8 cellular contexts compared by ENCODE assay signal in genomic region chr7:5677538-5678294, GRCh38.
DNase-seq lines count a peak whose midpoint lies in the region; ATAC-seq, FAIRE-seq and TF ChIP-seq lines count a peak whose summit lies in the region.

No MANE protein-coding gene starts in this region.

- TF ChIP-seq POLR2A in HCT116 (IDR thresholded peaks at IDR 0.05; ENCODE audit: borderline replicate concordance, extremely low read depth, insufficient read depth, insufficient read length): no peak

- no peaks in the 10 kb centered on the region for H3K9me3 ChIP-seq in HCT116 (ENCODE audit: control insufficient read depth in 1 of 2, insufficient read depth in 1 of 2, low read depth in 1 of 2, low read length in 2 of 2)
- no peaks in the 10 kb centered on the region for H3K9me3 ChIP-seq in Panc1 (ENCODE audit: control insufficient read depth, insufficient read depth, low read depth, low read length)
- no peaks in the 10 kb centered on the region for H3K9me3 ChIP-seq in astrocyte (ENCODE audit: insufficient read depth, low read depth, low read length)
- H3K9me3 ChIP-seq in right cardiac atrium (ENCODE audit: control insufficient read depth, low read length): no peaks in the 10 kb centered on the region

- H3K27ac Mint-ChIP-seq in astrocyte (ENCODE audit: unreplicated experiment): peak overlapping the region; percentile 83

- FAIRE-seq in astrocyte (lab: Jason Lieb, UNC): peak; percentile 29

- RAD21 ChIA-PET in HCT116 (lab: Charles Lee; ENCODE audit: low non-redundant PET in 1 of 2, low total read pairs in 2 of 2, uncharacterized antibody in 2 of 2, unreplicated experiment in 2 of 2): interaction anchor here (0.5 to 0.8 kb wide), 2 partner anchors 18 to 437 kb away, joined by 4 to 8 read pairs; no protein-coding TSS in a partner anchor

- no peaks in the 10 kb centered on the region for H3K27me3 Mint-ChIP-seq in astrocyte (ENCODE audit: low read depth, unreplicated experiment)

- in situ Hi-C loops in Panc1 (cut with HindIII; ENCODE audit: low pct_unique_long_range_greater_than_20kb, low sequenced_read_pairs): loop anchor here (25.0 kb wide), 1 partner anchor 135 kb away; no protein-coding TSS in a partner anchor

- POLR2A ChIA-PET in HCT116 (lab: Charles Lee): interaction anchor here (0.6 to 1.0 kb wide), 2 partner anchors 152 to 437 kb away, joined by 3 read pairs; no protein-coding TSS in a partner anchor
- POLR2A ChIA-PET in Panc1 (lab: Charles Lee): interaction anchor here (0.5 to 1.1 kb wide), 2 partner anchors 30 to 76 kb away, joined by 5 to 9 read pairs; no protein-coding TSS in a partner anchor

- H3K4me1 Mint-ChIP-seq in astrocyte (ENCODE audit: low read depth, unreplicated experiment): peaks cover 33% of the 10 kb centered on the region

- H3K4me2 ChIP-seq in HCT116 (ENCODE audit: low read length) (no peak overlapping the region), astrocyte (ENCODE audit: low read length) (peak overlapping the region; percentile 50)

- H3K79me2 ChIP-seq in HCT116 (ENCODE audit: insufficient read depth, low read length): peaks cover 20% of the 10 kb centered on the region; the same call in 1 of the 2 replicates
- peaks cover 40% of the 10 kb centered on the region for H3K79me2 ChIP-seq in astrocyte (ENCODE audit: insufficient read depth, low read length)

- H2AFZ ChIP-seq in HCT116 (ENCODE audit: low read depth, low read length, poor library complexity, severe bottlenecking) (no peak overlapping the region), astrocyte (ENCODE audit: low read depth, low read length) (no peak overlapping the region)

- H3K36me3 Mint-ChIP-seq in astrocyte (ENCODE audit: low read depth, unreplicated experiment): peaks cover 12% of the 10 kb centered on the region

- H3K27me3 ChIP-seq in HCT116 (ENCODE audit: insufficient read depth, low read length) (no peaks in the 10 kb centered on the region), Panc1 (ENCODE audit: control insufficient read depth, insufficient read depth, low read length) (no peaks in the 10 kb centered on the region), astrocyte (ENCODE audit: insufficient read depth, low read length) (no peaks in the 10 kb centered on the region), right cardiac atrium (ENCODE audit: control insufficient read depth, insufficient read depth) (no peaks in the 10 kb centered on the region)

- H3K4me3 ChIP-seq in HCT116 (replicated peaks in 1 of 2; ENCODE audit: low read depth in 1 of 2, low read length in 2 of 2) (no peak overlapping the region), Panc1 (ENCODE audit: low read depth in 2 of 2, low read length in 2 of 2) (no peak overlapping the region), astrocyte (ENCODE audit: insufficient read depth, low read depth, low read length) (no peak overlapping the region), right cardiac atrium (ENCODE audit: low read length) (no peak overlapping the region)

- peak; percentile 83 for TF ChIP-seq RAD21 in HCT116 (IDR thresholded peaks at IDR 0.05; ENCODE audit: low read depth)

- H3K36me3 ChIP-seq in HCT116 (ENCODE audit: control insufficient read depth in 1 of 2, insufficient read depth in 2 of 2, low read length in 2 of 2): no peaks in the 10 kb centered on the region
- no peaks in the 10 kb centered on the region for H3K36me3 ChIP-seq in Panc1 (ENCODE audit: control insufficient read depth, insufficient read depth, low read length)
- H3K36me3 ChIP-seq in astrocyte (ENCODE audit: insufficient read depth, low read length): no peaks in the 10 kb centered on the region

- intact Hi-C loops in HCT116 (cut with micrococcal nuclease): no loop called here
- intact Hi-C loops in Panc1 (cut with micrococcal nuclease; ENCODE audit: unreplicated experiment): no loop called here
- intact Hi-C loops in right cardiac atrium (cut with DNase I): loop anchor here in 2 of 4 donors (2.0 to 5.0 kb wide), 2 partner anchors 183 to 185 kb away; no protein-coding TSS in a partner anchor

- no TSS peak for BruUV-seq in HCT116 (replicated peaks; lab: Mats Ljungman, UMichigan)
- no TSS peak for BruUV-seq in Panc1 (replicated peaks; lab: Mats Ljungman, UMichigan)

- no peaks in the 10 kb centered on the region for H3K9me3 Mint-ChIP-seq in astrocyte (ENCODE audit: unreplicated experiment)

- no peak overlapping the region for H3K4me3 Mint-ChIP-seq in astrocyte (ENCODE audit: unreplicated experiment)

- peak; percentile 72 to 80 (median 74) for TF ChIP-seq CTCF in HCT116 (IDR thresholded peaks at IDR 0.05 in 2 of 3, conservative IDR thresholded peaks at IDR 0.05 in 1 of 3; ENCODE audit: borderline replicate concordance in 1 of 3, insufficient read depth in 1 of 3, low read depth in 2 of 3, low read length in 2 of 3)
- TF ChIP-seq CTCF in Panc1 (IDR thresholded peaks at IDR 0.05): no peak; the same call in 1 of the 2 replicates
- TF ChIP-seq CTCF in astrocyte (IDR thresholded peaks at IDR 0.05; ENCODE audit: insufficient read depth, low read depth, low read length): peak; percentile 86

- H3K4me1 ChIP-seq in HCT116 (ENCODE audit: control insufficient read depth in 1 of 2, insufficient read depth in 2 of 2, low read length in 2 of 2): peaks cover 0 to 6% of the 10 kb centered on the region in 2 experiments; a peak in 1 of 4 replicates
- H3K4me1 ChIP-seq in Panc1 (ENCODE audit: control insufficient read depth, insufficient read depth, low read length): 0 out of 2 replicates have a peak, but pooled peaks cover 3% of the 10 kb centered on the region
- H3K4me1 ChIP-seq in astrocyte (ENCODE audit: insufficient read depth, low read length): peaks cover 16% of the 10 kb centered on the region
- H3K4me1 ChIP-seq in right cardiac atrium (ENCODE audit: control insufficient read depth, insufficient read depth, low read length): peaks cover 12% of the 10 kb centered on the region

- H3K9ac ChIP-seq in HCT116 (ENCODE audit: low read length): no peak overlapping the region
- peak overlapping the region; percentile 34 for H3K9ac ChIP-seq in astrocyte (ENCODE audit: low read length)

- no peaks in the 10 kb centered on the region for H4K20me1 ChIP-seq in HCT116 (ENCODE audit: insufficient read depth)
- peaks cover 64% of the 10 kb centered on the region for H4K20me1 ChIP-seq in astrocyte (ENCODE audit: insufficient read depth, low read length)

- H3K9me2 ChIP-seq in HCT116 (ENCODE audit: insufficient read depth): no peaks in the 10 kb centered on the region

- H3K27ac ChIP-seq in HCT116 (ENCODE audit: low read depth, low read length) (no peak overlapping the region), Panc1 (ENCODE audit: low read length) (no peak overlapping the region), astrocyte (ENCODE audit: low read depth, low read length) (no peak overlapping the region), right cardiac atrium (ENCODE audit: low read length) (peak overlapping the region; percentile 57)

- DNase-seq in COLO829 (ENCODE audit: low spot score) (peak; percentile 56), HCT116 (ENCODE audit: low read depth, low spot score) (peak; percentile 34), Panc1 (ENCODE audit: low read depth, low spot score) (no peak), astrocyte (ENCODE audit: low read depth) (peak; percentile 57), right cardiac atrium (peak; percentile 69 to 88 (median 82)), pulmonary artery endothelial cell (ENCODE audit: low read depth, low spot score) (peak; percentile 62)

- WGBS in right cardiac atrium: 22% methylated on average over 6 of the region's 6 CpGs

- ATAC-seq in HCT116 (peak; percentile 88), Panc1 (peak; percentile 74), right cardiac atrium (peak; percentile 75 to 80), GM18511 (IDR thresholded peaks at IDR 0.05; ENCODE audit: unreplicated experiment) (no peak), GM21423 (IDR thresholded peaks at IDR 0.05; ENCODE audit: unreplicated experiment) (no peak)

- CTCF ChIA-PET in HCT116 (lab: Charles Lee) (interaction anchor here (0.7 to 1.6 kb wide), 15 partner anchors 8 to 438 kb away, joined by 3 to 34 read pairs (median 4); no protein-coding TSS in a partner anchor), Panc1 (lab: Charles Lee) (interaction anchor here (0.6 to 1.4 kb wide), 3 partner anchors 12 to 182 kb away, joined by 4 to 7 read pairs (median 4); no protein-coding TSS in a partner anchor)

TF ChIP-seq in HCT116, 20 proteins besides CTCF, POLR2A, EP300 and RAD21:
- TF ChIP-seq FOSL1 (IDR thresholded peaks at IDR 0.05; ENCODE audit: low read depth) (no peak), ZFX (IDR thresholded peaks at IDR 0.05) (no peak)

Comparison
In these comparisons a context has a peak if more than half of its experiments do, and no peak if none do; other contexts are left out.
1. ATAC-seq: peak in HCT116 (single experiment), Panc1 (single experiment) and right cardiac atrium (2 of 2); none in GM18511 (single experiment) and GM21423 (single experiment).